16 cellular contexts compared by ENCODE assay signal in genomic region chr5:72007336-72008111, GRCh38.
DNase-seq lines count a peak whose midpoint lies in the region; ATAC-seq, FAIRE-seq and TF ChIP-seq lines count a peak whose summit lies in the region.
"Had no signal": no experiment of that assay in that cellular context is flagged by ENCODE, and none has a peak within 500 bp of the region (broad histone marks: within the 10 kb centered on the region; RNA-seq: fewer than 3 reads in every experiment).

No MANE protein-coding gene starts in this region.

- H2BK15ac ChIP-seq in H1 (ENCODE audit: low read length), result no peak overlapping the region
- no peak overlapping the region for H2BK15ac ChIP-seq in neuronal stem cell (ENCODE audit: low read length)

- H3K4ac ChIP-seq in H1 (replicated peaks; ENCODE audit: insufficient read length, low read depth, low read length), result no peak overlapping the region
- no peak overlapping the region for H3K4ac ChIP-seq in neuronal stem cell (ENCODE audit: low read length)

- H2BK5ac ChIP-seq in H1 (ENCODE audit: low read depth, low read length) (0 out of 2 replicates have a peak overlapping the region, but pooled peaks have one; percentile 19), neuronal stem cell (ENCODE audit: low read length) (no peak overlapping the region)

- H2AK5ac ChIP-seq in H1 (ENCODE audit: low read depth, low read length), result no peak overlapping the region
- H2AK5ac ChIP-seq in neuronal stem cell (ENCODE audit: low read depth, low read length), result no peak overlapping the region

- H3F3A ChIP-seq in SK-N-SH (replicated peaks; ENCODE audit: insufficient read depth), result no peaks in the 10 kb centered on the region

- TF ChIP-seq CTCF in SK-N-SH (IDR thresholded peaks at IDR 0.05) (no peak), H1 (IDR thresholded peaks at IDR 0.05; ENCODE audit: control extremely low read depth in 1 of 3, insufficient read depth in 1 of 3, low read depth in 1 of 3, low read length in 3 of 3) (no peak), upper lobe of left lung (IDR thresholded peaks at IDR 0.05) (no peak)

- H3K9me3 ChIP-seq in SK-N-SH, result no peaks in the 10 kb centered on the region
- H3K9me3 ChIP-seq in H1 (ENCODE audit: insufficient read depth in 2 of 2, low read depth in 1 of 2, low read length in 1 of 2), result no peaks in the 10 kb centered on the region
- H3K9me3 ChIP-seq in neuronal stem cell (replicated peaks in 1 of 2; ENCODE audit: control insufficient read depth in 2 of 2, insufficient read depth in 1 of 2, low read depth in 1 of 2, low read length in 2 of 2), result no peaks in the 10 kb centered on the region
- no peaks in the 10 kb centered on the region for H3K9me3 ChIP-seq in upper lobe of left lung

- H3K27me3 ChIP-seq in SK-N-SH (ENCODE audit: insufficient read depth) (no peaks in the 10 kb centered on the region), H1 (replicated peaks in 1 of 4; ENCODE audit: control insufficient read depth in 3 of 4, extremely low read depth in 1 of 4, insufficient read depth in 3 of 4, low read length in 3 of 4) (no peaks in the 10 kb centered on the region), neuronal stem cell (ENCODE audit: control insufficient read depth in 3 of 3, insufficient read depth in 3 of 3, low read depth in 1 of 3, low read length in 3 of 3) (no peaks in the 10 kb centered on the region), upper lobe of left lung (no peaks in the 10 kb centered on the region)

- H3K23me2 ChIP-seq in H1 (ENCODE audit: low read depth, low read length), result no peaks in the 10 kb centered on the region

- no peak for FAIRE-seq in H1 (lab: Jason Lieb, UNC)
- FAIRE-seq: GM12878 had no signal

- H3K14ac ChIP-seq in H1 (ENCODE audit: insufficient read length) (no peak overlapping the region), neuronal stem cell (ENCODE audit: low read length) (no peak overlapping the region)

- no peak overlapping the region for H4K5ac ChIP-seq in H1 (ENCODE audit: insufficient read length, low read depth, low read length)

- H2BK20ac ChIP-seq in H1 (ENCODE audit: low read length), result no peak overlapping the region

- H3K4me2 ChIP-seq in SK-N-SH, result peak overlapping the region; percentile 32; the same call in 1 of the 2 replicates
- no peak overlapping the region for H3K4me2 ChIP-seq in H1 (ENCODE audit: insufficient read depth in 1 of 2, low read depth in 2 of 2, low read length in 2 of 2)
- H3K4me2 ChIP-seq in neuronal stem cell (ENCODE audit: insufficient read depth, low read length, poor library complexity, severe bottlenecking), result no peak overlapping the region

- H3K9me2 ChIP-seq in SK-N-SH, result no peaks in the 10 kb centered on the region

- H3K23ac ChIP-seq in H1 (ENCODE audit: insufficient read length) (no peak overlapping the region), neuronal stem cell (ENCODE audit: low read depth, low read length, poor library complexity) (no peak overlapping the region)

- H3K18ac ChIP-seq in H1 (ENCODE audit: extremely low read depth, low read length) (no peak overlapping the region), neuronal stem cell (ENCODE audit: low read length) (no peak overlapping the region)

- H3K4me3 ChIP-seq in SK-N-SH (ENCODE audit: low read depth in 2 of 2, low read length in 1 of 2), result no peak overlapping the region; a peak in 1 of 4 replicates
- H3K4me3 ChIP-seq in H1 (ENCODE audit: extremely low read depth in 1 of 4, insufficient read depth in 2 of 4, low read depth in 3 of 4, low read length in 4 of 4), result no peak overlapping the region
- no peak overlapping the region for H3K4me3 ChIP-seq in neuronal stem cell (ENCODE audit: low read length in 2 of 2)
- H3K4me3 ChIP-seq in upper lobe of left lung, result no peak overlapping the region
- H3K4me3 ChIP-seq: GM12878 had no signal

- H3K79me2 ChIP-seq in SK-N-SH (ENCODE audit: insufficient read depth) (no peaks in the 10 kb centered on the region), H1 (ENCODE audit: control insufficient read depth in 1 of 2, insufficient read depth in 2 of 2, low read length in 2 of 2) (no peaks in the 10 kb centered on the region)

- no peak overlapping the region for H2BK120ac ChIP-seq in H1 (replicated peaks; ENCODE audit: low read depth, low read length)
- no peak overlapping the region for H2BK120ac ChIP-seq in neuronal stem cell (ENCODE audit: low read depth, low read length)

- TF ChIP-seq RAD21 in SK-N-SH (IDR thresholded peaks at IDR 0.05; ENCODE audit: low read length) (no peak), H1 (IDR thresholded peaks at IDR 0.05 in 1 of 2, conservative IDR thresholded peaks at IDR 0.05 in 1 of 2; ENCODE audit: low read depth in 2 of 2, low read length in 2 of 2) (no peak)

- TF ChIP-seq POLR2A in H1 (IDR thresholded peaks at IDR 0.05; ENCODE audit: control extremely low read depth in 1 of 2, low read depth in 2 of 2, low read length in 2 of 2) (no peak), upper lobe of left lung (IDR thresholded peaks at IDR 0.05) (no peak)

- peak; percentile 28 to 61; a peak in 3 of 4 replicates for TF ChIP-seq EP300 in SK-N-SH (IDR thresholded peaks at IDR 0.05; ENCODE audit: borderline replicate concordance in 1 of 2, low read depth in 1 of 2, low read length in 1 of 2)
- no peak for TF ChIP-seq EP300 in H1 (IDR thresholded peaks at IDR 0.05; ENCODE audit: borderline replicate concordance in 1 of 2, low read depth in 2 of 2, low read length in 2 of 2)
- TF ChIP-seq EP300 in upper lobe of left lung (IDR thresholded peaks at IDR 0.05), result no peak

- DNase-seq in NCI-H69 (lab: John Stamatoyannopoulos, UW), result peak; percentile 71
- DNase-seq in SK-N-SH, result peak; percentile 63
- DNase-seq in H1 (ENCODE audit: low read depth in 1 of 2, low spot score in 2 of 2), result no peak
- DNase-seq in neuronal stem cell (ENCODE audit: low spot score), result no peak
- DNase-seq in stimulated activated CD4-positive, alpha-beta T cell treated with anti-CD3 and anti-CD28 coated beads, Interleukin-2, amount 100 ng/mL, for 24 hours, result no peak
- DNase-seq in OCI-M2 (lab: John Stamatoyannopoulos, UW; ENCODE audit: unreplicated experiment), result no peak
- DNase-seq in upper lobe of left lung, result no peak
- no peak for DNase-seq in GM03348 (ENCODE audit: low spot score)
- DNase-seq: 8988T; C1 segment of cervical spinal cord; Calu3; CD4-positive, alpha-beta T cell; DMS 273 treated with DMSO at 0.1 percent for 48 hours; HCEC 1CT; HFFc6 had no signal

- H4K8ac ChIP-seq in H1 (ENCODE audit: extremely low read depth, insufficient read depth, low read length), result no peak overlapping the region
- no peak overlapping the region for H4K8ac ChIP-seq in neuronal stem cell (ENCODE audit: low read depth, low read length)

- H2BK12ac ChIP-seq in H1 (ENCODE audit: low read depth, low read length) (no peak overlapping the region), neuronal stem cell (ENCODE audit: low read length) (no peak overlapping the region)

- H2AFZ ChIP-seq in SK-N-SH (ENCODE audit: low read depth) (no peak overlapping the region), H1 (ENCODE audit: low read length) (0 out of 2 replicates have a peak overlapping the region, but pooled peaks have one; percentile 37), neuronal stem cell (ENCODE audit: low read length) (peak overlapping the region; percentile 30)

- H3K4me1 ChIP-seq in SK-N-SH (ENCODE audit: control insufficient read depth in 1 of 2, insufficient read depth in 2 of 2, low read depth in 1 of 2, low read length in 1 of 2), result peaks cover 0 to 15% of the 10 kb centered on the region in 2 experiments; a peak in 2 of 4 replicates
- H3K4me1 ChIP-seq in H1 (replicated peaks in 1 of 4; ENCODE audit: control insufficient read depth in 3 of 4, insufficient read depth in 4 of 4, low read length in 3 of 4), result peaks cover 0 to 12% (median 2%) of the 10 kb centered on the region in 4 experiments; a peak in 5 of 7 replicates
- H3K4me1 ChIP-seq in neuronal stem cell (ENCODE audit: control insufficient read depth in 2 of 2, insufficient read depth in 1 of 2, low read depth in 1 of 2, low read length in 2 of 2), result peaks cover 9 to 14% of the 10 kb centered on the region in 2 donors
- no peaks in the 10 kb centered on the region for H3K4me1 ChIP-seq in upper lobe of left lung

- no peak overlapping the region for H3K56ac ChIP-seq in H1 (replicated peaks; ENCODE audit: insufficient read length, low read depth, low read length)

- H4K91ac ChIP-seq in H1 (replicated peaks; ENCODE audit: insufficient read length, low read length), result no peak overlapping the region
- no peak overlapping the region for H4K91ac ChIP-seq in neuronal stem cell (ENCODE audit: low read depth, low read length, poor library complexity)

- no peak overlapping the region for H3K9ac ChIP-seq in SK-N-SH
- no peak overlapping the region for H3K9ac ChIP-seq in H1 (replicated peaks in 1 of 4; ENCODE audit: extremely low read depth in 1 of 4, low read depth in 3 of 4, low read length in 3 of 4)
- no peak overlapping the region for H3K9ac ChIP-seq in neuronal stem cell (ENCODE audit: low read depth, low read length, poor library complexity)

- WGBS in SK-N-SH (ENCODE audit: low lambda C conversion rate), result 20% methylated on average over 7 of the region's 7 CpGs
- WGBS in H1 (ENCODE audit: extremely low coverage in 1 of 2, insufficient coverage in 1 of 2, insufficient read length in 1 of 2, insufficient replicate concordance in 2 of 2, low coverage in 1 of 2, low lambda C conversion rate in 2 of 2, missing lambda C conversion rate in 1 of 2), 2 experiments, result 89% methylated on average over 7 of the region's 7 CpGs; no CpG with 5 or more reads in 1 of the 2 experiments
- no CpG with 5 or more reads among the region's 7 CpGs for WGBS in neuronal stem cell (ENCODE audit: extremely low coverage in 2 of 2, insufficient read length in 2 of 2, insufficient replicate concordance in 1 of 2), 2 donors
- WGBS in upper lobe of left lung, 2 donors, result 73 to 74% methylated on average over 6 to 7 of the region's 7 CpGs

- no peak for ATAC-seq in upper lobe of left lung (ENCODE audit: low FRiP score in 2 of 2)
- ATAC-seq: GM12878 had no signal

- H4K20me1 ChIP-seq in SK-N-SH (ENCODE audit: insufficient read depth) (no peaks in the 10 kb centered on the region), H1 (replicated peaks in 1 of 2; ENCODE audit: control insufficient read depth in 1 of 2, insufficient read depth in 2 of 2, low read length in 2 of 2) (no peaks in the 10 kb centered on the region)

- POLR2A ChIA-PET in SK-N-SH (lab: Yijun Ruan, JAX), result no interaction called here
- POLR2A ChIA-PET in H1 (lab: Charles Lee; ENCODE audit: partially characterized antibody), result no interaction called here

- peak overlapping the region in 1 of 2 experiments; percentile 96; a peak in 2 of 4 replicates for H3K27ac ChIP-seq in SK-N-SH (ENCODE audit: low read depth in 2 of 2, low read length in 1 of 2)
- H3K27ac ChIP-seq in H1 (ENCODE audit: low read depth, low read length), result no peak overlapping the region
- H3K27ac ChIP-seq in neuronal stem cell (replicated peaks; ENCODE audit: low read length), result no peak overlapping the region
- H3K27ac ChIP-seq in upper lobe of left lung, result no peak overlapping the region

- CTCF ChIA-PET in SK-N-SH (lab: Yijun Ruan, JAX) (interaction anchor here (0.6 to 1.7 kb wide), 4 partner anchors 11 to 301 kb away, joined by 3 to 5 read pairs (median 3); no protein-coding TSS in a partner anchor), H1 (lab: Charles Lee; ENCODE audit: partially characterized antibody) (interaction anchor here (1.0 to 2.0 kb wide), 4 partner anchors 9 to 24 kb away, joined by 3 to 12 read pairs (median 4); no protein-coding TSS in a partner anchor)

- H3K36me3 ChIP-seq in SK-N-SH (replicated peaks in 1 of 2; ENCODE audit: control insufficient read depth in 1 of 2, insufficient read depth in 2 of 2, low read length in 1 of 2), result no peaks in the 10 kb centered on the region
- H3K36me3 ChIP-seq in H1 (ENCODE audit: control insufficient read depth in 2 of 4, insufficient read depth in 4 of 4, low read length in 3 of 4), result no peaks in the 10 kb centered on the region
- H3K36me3 ChIP-seq in neuronal stem cell (replicated peaks in 1 of 2; ENCODE audit: control insufficient read depth in 2 of 2, insufficient read depth in 2 of 2, low read length in 2 of 2), result no peaks in the 10 kb centered on the region
- H3K36me3 ChIP-seq in upper lobe of left lung, result no peaks in the 10 kb centered on the region

- H3K79me1 ChIP-seq in H1 (ENCODE audit: low read depth, low read length) (no peaks in the 10 kb centered on the region; the same call in 1 of the 2 replicates), neuronal stem cell (ENCODE audit: low read depth, low read length) (no peaks in the 10 kb centered on the region)

Comparison
In these comparisons a context has a peak if more than half of its experiments do, and no peak if none do; other contexts are left out.
1. DNase-seq: peak in NCI-H69 (single experiment) and SK-N-SH (single experiment); none in H1 (0 of 2), neuronal stem cell (single experiment), stimulated activated CD4-positive, alpha-beta T cell treated with anti-CD3 and anti-CD28 coated beads, Interleukin-2, amount 100 ng/mL, for 24 hours (0 of 2), OCI-M2 (single experiment), upper lobe of left lung (0 of 2) and GM03348 (single experiment).